Comparison of ENCODE assay signal across 2 cellular contexts in genomic region chr6:112049051-112049799, GRCh38.
TF ChIP-seq lines count a peak whose summit lies in the region.

No MANE protein-coding gene starts in this region.

TF ChIP-seq in IMR-90, 13 proteins besides CTCF, POLR2A, EP300 and RAD21:
- TF ChIP-seq ELK1 (IDR thresholded peaks at IDR 0.05; ENCODE audit: borderline replicate concordance, low read depth, low read length) (no peak), CHD1 (IDR thresholded peaks at IDR 0.05; ENCODE audit: low read depth, low read length) (no peak), BHLHE40 (IDR thresholded peaks at IDR 0.05; ENCODE audit: low read depth, low read length) (no peak), CEBPB (IDR thresholded peaks at IDR 0.05; ENCODE audit: low read depth, low read length) (no peak), FOS (IDR thresholded peaks at IDR 0.05; ENCODE audit: low read depth, low read length) (no peak), MAFK (IDR thresholded peaks at IDR 0.05; ENCODE audit: low read depth, low read length) (no peak), NFE2L2 (IDR thresholded peaks at IDR 0.05; ENCODE audit: low read depth, low read length) (no peak), RCOR1 (IDR thresholded peaks at IDR 0.05; ENCODE audit: insufficient replicate concordance, low read length) (no peak), MAZ (IDR thresholded peaks at IDR 0.05; ENCODE audit: borderline replicate concordance, low read depth, low read length) (no peak), RFX5 (IDR thresholded peaks at IDR 0.05; ENCODE audit: low read depth, low read length) (no peak), MXI1 (IDR thresholded peaks at IDR 0.05; ENCODE audit: borderline replicate concordance, low read depth, low read length) (no peak), SMC3 (IDR thresholded peaks at IDR 0.05; ENCODE audit: low read depth, low read length) (no peak)

TF ChIP-seq in WTC11, 78 proteins besides CTCF, POLR2A, EP300 and RAD21:
- TF ChIP-seq ZNF416 (CRISPR knock-in tag; IDR thresholded peaks at IDR 0.05) = no peak
- TF ChIP-seq IRF2 (CRISPR knock-in tag; IDR thresholded peaks at IDR 0.05; ENCODE audit: borderline replicate concordance, low read depth) = no peak
TF ChIP-seq in WTC11: peak in this region for 0.
